In the genomic region with DNA sequence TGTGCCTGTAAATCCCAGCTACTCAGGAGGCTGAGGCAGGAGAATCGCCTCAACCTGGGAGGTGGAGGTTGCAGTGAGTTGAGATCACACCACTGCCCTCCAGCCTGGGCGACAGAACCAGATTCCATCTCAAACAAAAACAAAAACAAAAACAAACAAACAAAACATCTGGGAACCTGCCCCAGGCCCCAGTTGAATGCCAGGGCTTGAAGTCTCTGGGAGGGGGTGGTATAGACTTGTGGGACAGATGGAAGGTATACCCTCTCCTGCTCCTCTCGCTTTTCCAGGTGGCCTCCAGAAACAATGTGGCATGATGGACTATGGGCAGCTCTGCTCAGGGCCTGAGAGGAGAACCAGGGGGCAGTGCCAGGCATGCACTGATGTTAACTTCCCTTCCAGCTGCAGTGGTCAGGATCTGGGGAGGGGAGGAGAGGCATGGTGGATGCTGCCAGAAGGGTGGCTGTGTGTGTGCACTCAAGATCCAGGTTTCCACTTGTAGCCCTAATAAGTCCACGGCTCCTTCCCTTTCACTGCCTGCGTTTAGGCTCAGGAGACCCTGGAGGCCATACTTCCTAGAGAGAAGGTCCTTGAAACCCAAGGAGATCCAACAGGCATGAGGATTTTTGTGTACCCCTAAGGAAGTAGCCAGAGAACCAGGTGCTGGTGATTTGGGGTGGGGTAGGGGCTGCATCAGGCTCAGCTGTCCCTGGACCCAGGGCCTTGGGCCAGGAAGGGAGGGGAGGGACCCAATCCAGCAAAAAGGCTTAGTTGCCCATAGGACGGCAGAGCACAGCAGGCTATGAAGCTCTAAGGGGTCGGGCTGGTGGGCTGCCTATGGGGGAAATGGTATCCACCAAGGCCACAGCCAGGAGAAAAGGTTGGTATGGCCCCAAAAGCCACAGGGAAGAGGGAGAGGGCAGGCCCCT, we compare ENCODE assay signal across 13 cellular contexts. TPM values are rescaled to one million over a fixed set of nuclear protein-coding genes. Genes with fewer than 3 reads are reported as not detected.
"Had no signal": no experiment of that assay in that cellular context is flagged by ENCODE, and none has a peak within 500 bp of the region (broad histone marks: within the 10 kb centered on the region; RNA-seq: fewer than 3 reads in every experiment).

No MANE protein-coding gene starts in this region.

RNA-seq across cellular contexts. Expression of gene SPDYE2, which starts 26.6 kb away (rescaled TPM):
- total RNA-seq: activated T-cell treated with anti-CD3 and anti-CD28 coated beads, Interleukin-2, amount 50 U/mL, for 72 hours; body of pancreas; esophagus mucosa; left lung; mesenteric fat pad; mucosa of descending colon; myocyte; osteoblast; progenitor cell of endocrine pancreas; SK-MEL-5; subcutaneous adipose tissue; T-helper 2 cell treated with Interferon-gamma antibody and Interleukin-4, amounts not matched to agents 100 ng/mL and 5 ng/mL, for 36 hours; thoracic aorta had no signal
